8 cellular contexts compared by ENCODE assay signal in genomic region chr3:190322604-190323240, GRCh38. TPM values are rescaled to one million over a fixed set of nuclear protein-coding genes. Genes with fewer than 3 reads are reported as not detected.
DNase-seq lines count a peak whose midpoint lies in the region; ATAC-seq, FAIRE-seq and TF ChIP-seq lines count a peak whose summit lies in the region.

No MANE protein-coding gene starts in this region.

- no peak for DNase-seq in A549 (ENCODE audit: low read depth in 1 of 2, low spot score in 1 of 2)
- no peak for DNase-seq in bronchial epithelial cell (ENCODE audit: low read depth)
- peak; percentile 43 for DNase-seq in mesenchymal stem cell
- no peak for DNase-seq in SIG-M5 (lab: John Stamatoyannopoulos, UW)
- no peak for DNase-seq in NCI-H1417 treated with DMSO at 0.1 percent for 48 hours (lab: John Stamatoyannopoulos, UW)
- DNase-seq in HCEC 1CT: no peak

- TF ChIP-seq EP300 in A549 (IDR thresholded peaks at IDR 0.05): no peak

- no peak overlapping the region for H3K23ac ChIP-seq in mesenchymal stem cell (ENCODE audit: low read length in 2 of 2)

- TF ChIP-seq RAD21 in A549 (conservative IDR thresholded peaks at IDR 0.05 in 1 of 2, IDR thresholded peaks at IDR 0.05 in 1 of 2): no peak

- no peak overlapping the region for H2BK120ac ChIP-seq in mesenchymal stem cell (ENCODE audit: low read depth, low read length)

- TF ChIP-seq CTCF in A549 (IDR thresholded peaks at IDR 0.05): no peak; the same call in 1 of the 3 replicates
- TF ChIP-seq CTCF in bronchial epithelial cell (IDR thresholded peaks at IDR 0.05; ENCODE audit: insufficient read depth, low read length, severe bottlenecking): no peak

- no peak overlapping the region for H2AK5ac ChIP-seq in mesenchymal stem cell (ENCODE audit: low read length, severe bottlenecking)

- H3K27ac ChIP-seq in A549 (peak overlapping the region; percentile 87 to 90), HUES48 (ENCODE audit: low read depth, low read length) (no peak overlapping the region), mesenchymal stem cell (ENCODE audit: low read length, poor library complexity, severe bottlenecking) (peak overlapping the region; percentile 70)

- H3K14ac ChIP-seq in mesenchymal stem cell (ENCODE audit: low read length in 2 of 2): no peak overlapping the region

- 0 out of 6 replicates have a peak, but pooled peaks have one; percentile 9 to 46 for ATAC-seq in A549
- no peak for ATAC-seq in HG03135 (IDR thresholded peaks at IDR 0.05; ENCODE audit: unreplicated experiment)

- H2BK5ac ChIP-seq in mesenchymal stem cell (ENCODE audit: low read depth, low read length, poor library complexity, severe bottlenecking): peak overlapping the region; percentile 46

- no peak overlapping the region for H3K18ac ChIP-seq in mesenchymal stem cell (ENCODE audit: low read depth in 1 of 2, low read length in 2 of 2)

- POLR2A ChIA-PET in A549 (lab: Yijun Ruan, JAX): interaction anchor here (0.6 to 3.5 kb wide), 15 partner anchors 15 to 362 kb away, joined by 3 to 27 read pairs (median 5); partner anchors contain the start of gene IL1RAP

- H3K4me1 ChIP-seq in A549 (peaks cover 30% of the 10 kb centered on the region; the same call in 2 of the 3 replicates), HUES48 (ENCODE audit: control insufficient read depth, insufficient read depth, low read length) (peaks cover 28% of the 10 kb centered on the region), mesenchymal stem cell (ENCODE audit: control insufficient read depth, insufficient read depth, low read depth, low read length) (peaks cover 7% of the 10 kb centered on the region)

- WGBS in A549 (ENCODE audit: missing lambda C conversion rate): 5% methylated on average over 12 of the region's 12 CpGs
- 15% methylated on average over 11 of the region's 12 CpGs for WGBS in mesenchymal stem cell

- FAIRE-seq in A549 (lab: Jason Lieb, UNC) (no peak), bronchial epithelial cell (lab: Jason Lieb, UNC) (no peak)

- H2BK12ac ChIP-seq in mesenchymal stem cell (ENCODE audit: low read length in 2 of 2): peak overlapping the region in 1 of 2 experiments; percentile 81

- peaks cover 24% of the 10 kb centered on the region for H3K27me3 ChIP-seq in HUES48 (ENCODE audit: control insufficient read depth, insufficient read depth, low read length)
- H3K27me3 ChIP-seq in bronchial epithelial cell (ENCODE audit: control insufficient read depth, insufficient read depth, low read length): no peaks in the 10 kb centered on the region
- peaks cover 0 to 6% of the 10 kb centered on the region in 2 experiments for H3K27me3 ChIP-seq in mesenchymal stem cell (ENCODE audit: control insufficient read depth in 1 of 2, insufficient read depth in 1 of 2, low read length in 2 of 2)

- H3K36me3 ChIP-seq in HUES48 (ENCODE audit: control insufficient read depth, insufficient read depth, low read length) (no peaks in the 10 kb centered on the region), bronchial epithelial cell (ENCODE audit: control insufficient read depth, insufficient read depth, low read length) (no peaks in the 10 kb centered on the region), mesenchymal stem cell (ENCODE audit: control insufficient read depth in 1 of 2, insufficient read depth in 2 of 2, low read depth in 1 of 2, low read length in 2 of 2) (no peaks in the 10 kb centered on the region)

- H3K79me1 ChIP-seq in mesenchymal stem cell (replicated peaks; ENCODE audit: low read length, poor library complexity, severe bottlenecking): peaks cover 2% of the 10 kb centered on the region

- no peak overlapping the region for H4K91ac ChIP-seq in mesenchymal stem cell (ENCODE audit: low read length)

- H2AFZ ChIP-seq in mesenchymal stem cell (ENCODE audit: low read depth, low read length): no peak overlapping the region

- H3K9ac ChIP-seq in HUES48 (ENCODE audit: low read depth, low read length): no peak overlapping the region
- H3K9ac ChIP-seq in mesenchymal stem cell (ENCODE audit: low read length): peak overlapping the region; percentile 65

- no peak for TF ChIP-seq POLR2A in A549 (IDR thresholded peaks at IDR 0.05; ENCODE audit: low read length)

- CTCF ChIA-PET in A549 (lab: Yijun Ruan, JAX): interaction anchor here (0.5 to 4.4 kb wide), 56 partner anchors 9 to 368 kb away, joined by 3 to 105 read pairs (median 4); partner anchors contain the start of genes CLDN16 and IL1RAP

- peak overlapping the region; percentile 69 for H4K8ac ChIP-seq in mesenchymal stem cell (ENCODE audit: low read length)

- H3K9me3 ChIP-seq in A549 (no peaks in the 10 kb centered on the region), HUES48 (ENCODE audit: control insufficient read depth, insufficient read depth, low read length) (no peaks in the 10 kb centered on the region), mesenchymal stem cell (ENCODE audit: control insufficient read depth, low read length) (no peaks in the 10 kb centered on the region)

- H3K4me2 ChIP-seq in A549: peak overlapping the region; percentile 98
- peak overlapping the region; percentile 71 for H3K4me2 ChIP-seq in mesenchymal stem cell (ENCODE audit: low read length, poor library complexity, severe bottlenecking)

- H3K4ac ChIP-seq in mesenchymal stem cell (ENCODE audit: low read depth in 1 of 2, low read length in 2 of 2): no peak overlapping the region

- peak overlapping the region; percentile 71 for H2BK15ac ChIP-seq in mesenchymal stem cell (ENCODE audit: low read depth, poor library complexity, severe bottlenecking)

- peak overlapping the region; percentile 81 for H3K4me3 ChIP-seq in A549
- H3K4me3 ChIP-seq in HUES48 (ENCODE audit: low read depth, low read length): peak overlapping the region; percentile 75
- H3K4me3 ChIP-seq in bronchial epithelial cell (ENCODE audit: low read depth, low read length): peak overlapping the region; percentile 85
- H3K4me3 ChIP-seq in mesenchymal stem cell (ENCODE audit: insufficient read depth in 1 of 2, low read depth in 1 of 2, low read length in 2 of 2): peak overlapping the region; percentile 50 to 75

TF ChIP-seq in A549, 52 proteins besides CTCF, POLR2A, EP300 and RAD21:
- TF ChIP-seq MAZ (IDR thresholded peaks at IDR 0.05; ENCODE audit: borderline replicate concordance, low read depth, low read length): no peak
- TF ChIP-seq ESRRA (IDR thresholded peaks at IDR 0.05; ENCODE audit: borderline replicate concordance, low read length): no peak
- TF ChIP-seq RFX5 (IDR thresholded peaks at IDR 0.05): no peak
- TF ChIP-seq RARB (CRISPR knock-in tag; IDR thresholded peaks at IDR 0.05): no peak
- TF ChIP-seq RNF2 (IDR thresholded peaks at IDR 0.05; ENCODE audit: borderline replicate concordance, low read depth): no peak
- TF ChIP-seq POLR2AphosphoS2 (conservative IDR thresholded peaks at IDR 0.05; ENCODE audit: low read length): no peak
- TF ChIP-seq ZC3H11A (IDR thresholded peaks at IDR 0.05): no peak
- TF ChIP-seq, protein P1, sequence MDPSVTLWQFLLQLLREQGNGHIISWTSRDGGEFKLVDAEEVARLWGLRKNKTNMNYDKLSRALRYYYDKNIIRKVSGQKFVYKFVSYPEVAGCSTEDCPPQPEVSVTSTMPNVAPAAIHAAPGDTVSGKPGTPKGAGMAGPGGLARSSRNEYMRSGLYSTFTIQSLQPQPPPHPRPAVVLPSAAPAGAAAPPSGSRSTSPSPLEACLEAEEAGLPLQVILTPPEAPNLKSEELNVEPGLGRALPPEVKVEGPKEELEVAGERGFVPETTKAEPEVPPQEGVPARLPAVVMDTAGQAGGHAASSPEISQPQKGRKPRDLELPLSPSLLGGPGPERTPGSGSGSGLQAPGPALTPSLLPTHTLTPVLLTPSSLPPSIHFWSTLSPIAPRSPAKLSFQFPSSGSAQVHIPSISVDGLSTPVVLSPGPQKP (IDR thresholded peaks at IDR 0.05; ENCODE audit: low read depth, low read length): no peak
- TF ChIP-seq ZNF302 (CRISPR knock-in tag; IDR thresholded peaks at IDR 0.05): no peak
- TF ChIP-seq, protein P2, sequence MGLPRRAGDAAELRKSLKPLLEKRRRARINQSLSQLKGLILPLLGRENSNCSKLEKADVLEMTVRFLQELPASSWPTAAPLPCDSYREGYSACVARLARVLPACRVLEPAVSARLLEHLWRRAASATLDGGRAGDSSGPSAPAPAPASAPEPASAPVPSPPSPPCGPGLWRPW (IDR thresholded peaks at IDR 0.05): no peak
- TF ChIP-seq RCOR1 (IDR thresholded peaks at IDR 0.05; ENCODE audit: low read depth, low read length): no peak
- no peak for TF ChIP-seq MAFK (IDR thresholded peaks at IDR 0.05; ENCODE audit: partially characterized antibody)
- no peak for TF ChIP-seq JUN (IDR thresholded peaks at IDR 0.05)
- no peak for TF ChIP-seq HOXB5 (CRISPR knock-in tag; IDR thresholded peaks at IDR 0.05)
- TF ChIP-seq E2F6 (IDR thresholded peaks at IDR 0.05; ENCODE audit: borderline replicate concordance, low read depth): no peak
- TF ChIP-seq HEYL (CRISPR knock-in tag; IDR thresholded peaks at IDR 0.05): no peak
- TF ChIP-seq HDAC2 (IDR thresholded peaks at IDR 0.05): no peak
- no peak for TF ChIP-seq NPAS2 (CRISPR knock-in tag; IDR thresholded peaks at IDR 0.05; ENCODE audit: borderline replicate concordance)
- no peak for TF ChIP-seq CEBPB (IDR thresholded peaks at IDR 0.05)

RNA-seq across cellular contexts. Expression of gene CLDN1, which starts 0.5 kb away (rescaled TPM):
- polyA plus RNA-seq in A549 (2011; rRNA removed) (97.0 and 142 TPM in 2 replicates), A549 (2017; fragmentation: RNase III; extraction: RNeasy Plus Mini Kit Qiagen cat#74134 plus additional on column Dnase treatment) (33.7 to 48.0 TPM (median 33.9 TPM) in 3 replicates)
- polyA plus RNA-seq in A549 (2012; cell fraction: cytosol; rRNA removed): 32.0 and 37.0 TPM in 2 replicates
- 36.3 and 48.3 TPM in 2 replicates for polyA plus RNA-seq in A549 (2012; cell fraction: nucleus; rRNA removed)
- 76.6 and 88.4 TPM in 2 replicates for polyA minus RNA-seq in A549 (2011; rRNA and poly(A)+ RNA removed)
- 26.6 and 73.2 TPM in 2 replicates for total RNA-seq in bronchial epithelial cell
- polyA plus RNA-seq in mesenchymal stem cell (2013, experiment 1 of 2): 13.4 TPM
- 14.1 TPM for polyA plus RNA-seq in mesenchymal stem cell (2013, experiment 2 of 2)
